ENCODE assay signal across 29 cellular contexts in genomic region chr18:78499586-78499985, GRCh38.
"Had no signal": no experiment of that assay in that cellular context is flagged by ENCODE, and none has a peak within 500 bp of the region (broad histone marks: within the 10 kb centered on the region; RNA-seq: fewer than 3 reads in every experiment).

No MANE protein-coding gene starts in this region.

- H3K27ac Mint-ChIP-seq: naive thymus-derived CD4-positive, alpha-beta T cell; natural killer cell; nephron; neural progenitor cell; progenitor cell of endocrine pancreas; stimulated activated memory B cell treated with anti-CD40 and anti-IgM and Interleukin-4, amounts not matched to agents 10 μg/mL and 1 μg/mL and 100 μg/mL, for 72 hours; stimulated activated naive CD8-positive, alpha-beta T cell treated with anti-CD3 and anti-CD28 coated beads, Interleukin-15, Interleukin-2, amounts not matched to agents 100 ng/mL and 50 ng/mL, for 24 hours; type B pancreatic cell had no signal

- H3K4me3 Mint-ChIP-seq: naive thymus-derived CD4-positive, alpha-beta T cell; natural killer cell; nephron; neural progenitor cell; stimulated activated memory B cell treated with anti-CD40 and anti-IgM and Interleukin-4, amounts not matched to agents 10 μg/mL and 1 μg/mL and 100 μg/mL, for 72 hours; stimulated activated naive CD8-positive, alpha-beta T cell treated with anti-CD3 and anti-CD28 coated beads, Interleukin-15, Interleukin-2, amounts not matched to agents 100 ng/mL and 50 ng/mL, for 24 hours; type B pancreatic cell had no signal

- H3K27me3 ChIP-seq: neural progenitor cell, neutrophil, pancreas, right lobe of liver, sigmoid colon, suprapubic skin, testis, tibial artery, transverse colon, upper lobe of right lung, uterus had no signal

- H3K4me3 ChIP-seq: neural progenitor cell, pancreas, psoas muscle, right lobe of liver, sigmoid colon, suprapubic skin, testis, tibial artery, transverse colon, upper lobe of right lung, uterus had no signal

- ATAC-seq: naive thymus-derived CD4-positive, alpha-beta T cell; pancreas; psoas muscle; right cardiac atrium; upper lobe of right lung had no signal

- H3K9me3 Mint-ChIP-seq: natural killer cell; stimulated activated memory B cell treated with anti-CD40 and anti-IgM and Interleukin-4, amounts not matched to agents 10 μg/mL and 1 μg/mL and 100 μg/mL, for 72 hours; stimulated activated naive CD8-positive, alpha-beta T cell treated with anti-CD3 and anti-CD28 coated beads, Interleukin-15, Interleukin-2, amounts not matched to agents 100 ng/mL and 50 ng/mL, for 24 hours; type B pancreatic cell had no signal

- H2AFZ ChIP-seq: neural progenitor cell had no signal

- H3K27ac ChIP-seq: neural progenitor cell, neutrophil, pancreas, psoas muscle, right lobe of liver, sigmoid colon, suprapubic skin, testis, tibial artery, transverse colon, upper lobe of right lung, uterus had no signal

- DNase-seq: naive thymus-derived CD4-positive, alpha-beta T cell; natural killer cell; nucleus accumbens; psoas muscle; right cardiac atrium; right lobe of liver; sigmoid colon; small intestine; stimulated activated CD4-positive, alpha-beta T cell treated with anti-CD3 and anti-CD28 coated beads, Interleukin-12 subunit alpha, Interleukin-12 subunit beta, amount 100 ng/mL, for 4 hours; stimulated activated CD4-positive, alpha-beta T cell treated with anti-CD3 and anti-CD28 coated beads, Interleukin-1b, Interleukin-23, amount 100 ng/mL, for 48 hours; stimulated activated CD4-positive, alpha-beta T cell treated with anti-CD3 and anti-CD28 coated beads, Interleukin-4, amount 100 ng/mL, for 1 hour; stimulated activated CD4-positive, alpha-beta T cell treated with anti-CD3 and anti-CD28 coated beads, Interleukin-4, amount 100 ng/mL, for 4 hours; stimulated activated CD8-positive, alpha-beta memory T cell treated with anti-CD3 and anti-CD28 coated beads, Interleukin-4, amount 100 ng/mL, for 48 hours; stimulated activated naive CD4-positive, alpha-beta T cell; substantia nigra; testis; tibial artery; transverse colon; upper lobe of right lung; uterus had no signal

- H3K36me3 Mint-ChIP-seq: naive thymus-derived CD4-positive, alpha-beta T cell; natural killer cell; neural progenitor cell; stimulated activated memory B cell treated with anti-CD40 and anti-IgM and Interleukin-4, amounts not matched to agents 10 μg/mL and 1 μg/mL and 100 μg/mL, for 72 hours; type B pancreatic cell had no signal

- H3K27me3 Mint-ChIP-seq: naive thymus-derived CD4-positive, alpha-beta T cell; stimulated activated memory B cell treated with anti-CD40 and anti-IgM and Interleukin-4, amounts not matched to agents 10 μg/mL and 1 μg/mL and 100 μg/mL, for 72 hours; stimulated activated naive CD8-positive, alpha-beta T cell treated with anti-CD3 and anti-CD28 coated beads, Interleukin-15, Interleukin-2, amounts not matched to agents 100 ng/mL and 50 ng/mL, for 24 hours; type B pancreatic cell had no signal

- H3K4me2 ChIP-seq: neural progenitor cell had no signal

- H3K9ac ChIP-seq: neural progenitor cell had no signal

- H3K4me1 ChIP-seq: neural progenitor cell, pancreas, psoas muscle, right lobe of liver, sigmoid colon, suprapubic skin, testis, tibial artery, transverse colon, upper lobe of right lung, uterus had no signal

- H3K36me3 ChIP-seq: neutrophil, pancreas, right lobe of liver, sigmoid colon, suprapubic skin, tibial artery, transverse colon, upper lobe of right lung, uterus had no signal

- H3K4me1 Mint-ChIP-seq: natural killer cell; nephron; stimulated activated memory B cell treated with anti-CD40 and anti-IgM and Interleukin-4, amounts not matched to agents 10 μg/mL and 1 μg/mL and 100 μg/mL, for 72 hours had no signal

- H3K9me3 ChIP-seq: neutrophil, pancreas, psoas muscle, right lobe of liver, sigmoid colon, suprapubic skin, testis, tibial artery, transverse colon, upper lobe of right lung, uterus had no signal
